ENCODE assay signal across 2 cellular contexts in the genomic region with DNA sequence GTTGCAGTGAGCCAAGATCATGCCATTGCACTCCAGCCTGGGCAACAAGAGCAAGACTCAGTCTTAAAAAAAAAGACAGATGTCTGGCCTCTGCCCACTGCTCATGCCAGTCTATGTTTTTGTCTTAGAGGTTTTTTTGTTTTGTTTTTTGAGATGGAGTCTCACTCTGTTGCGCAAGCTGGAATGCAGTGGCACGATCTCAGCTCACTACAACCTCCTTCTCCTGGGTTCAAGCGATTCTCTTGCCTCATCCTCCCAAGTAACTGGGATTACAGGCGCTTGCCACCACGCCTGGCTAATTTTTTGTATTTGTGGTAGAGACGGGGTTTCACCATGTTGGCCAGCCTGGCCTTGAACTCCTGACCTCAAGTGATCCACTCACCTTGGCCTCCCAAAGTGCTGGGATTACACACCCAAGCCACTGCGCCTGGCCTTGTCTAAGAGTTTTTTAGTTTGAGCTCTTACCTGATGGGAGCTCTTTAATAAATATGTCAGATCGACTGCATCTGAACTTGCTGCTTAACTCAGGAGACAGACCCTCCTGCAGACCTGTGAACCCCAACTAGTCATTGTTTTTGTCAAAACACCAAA. TPM values are rescaled to one million over a fixed set of nuclear protein-coding genes. Genes with fewer than 3 reads are reported as not detected.
"Had no signal": no experiment of that assay in that cellular context is flagged by ENCODE, and none has a peak within 500 bp of the region (broad histone marks: within the 10 kb centered on the region; RNA-seq: fewer than 3 reads in every experiment).

No MANE protein-coding gene starts in this region.

RNA-seq across cellular contexts. Expression of a gene that starts 10.8 kb away (rescaled TPM):
- total RNA-seq: M059J, SJSA1 had no signal
